Comparison of ENCODE assay signal across 24 cellular contexts in genomic region chr22:49473286-49473685, GRCh38.
"Had no signal": no experiment of that assay in that cellular context is flagged by ENCODE, and none has a peak within 500 bp of the region (broad histone marks: within the 10 kb centered on the region; RNA-seq: fewer than 3 reads in every experiment).

No MANE protein-coding gene starts in this region.

- H3K36me3 Mint-ChIP-seq: type B pancreatic cell had no signal

- H3K4me1 Mint-ChIP-seq: naive thymus-derived CD4-positive, alpha-beta T cell; stimulated activated naive B cell treated with anti-CD40 and anti-IgM and Interleukin-4, amounts not matched to agents 10 μg/mL and 1 μg/mL and 100 μg/mL, for 72 hours had no signal

- H3K4me3 ChIP-seq: left ventricle myocardium inferior, lung, mucosa of descending colon, right atrium auricular region, right lobe of liver, smooth muscle cell, tibial nerve, uterus had no signal

- DNase-seq: hippocampal formation; left ventricle myocardium inferior; mesendoderm; midbrain; mucosa of descending colon; naive thymus-derived CD4-positive, alpha-beta T cell; nucleus accumbens; right lobe of liver; stimulated activated CD4-positive, alpha-beta T cell treated with anti-CD3 and anti-CD28 coated beads, Interleukin-1b, Interleukin-23, amount 100 ng/mL, for 48 hours; stimulated activated CD4-positive, alpha-beta T cell treated with anti-CD3 and anti-CD28 coated beads, Interleukin-2, amount 100 ng/mL, for 48 hours; stimulated activated CD4-positive, alpha-beta T cell treated with anti-CD3 and anti-CD28 coated beads, Interleukin-4, amount 100 ng/mL, for 4 hours; stimulated activated CD8-positive, alpha-beta memory T cell treated with anti-CD3 and anti-CD28 coated beads, Interleukin-4, amount 100 ng/mL, for 48 hours; stimulated activated naive B cell treated with anti-CD40 and anti-IgM and Interleukin-4, amounts not matched to agents 10 μg/mL and 1 μg/mL and 100 μg/mL, for 72 hours; stimulated activated naive CD8-positive, alpha-beta T cell treated with anti-CD3 and anti-CD28 coated beads, Interleukin-15, Interleukin-2, amounts not matched to agents 100 U/mL and 50 U/mL, for 24 hours; substantia nigra; uterus had no signal

- H3K4me1 ChIP-seq: left ventricle myocardium inferior, parathyroid adenoma, right atrium auricular region, right lobe of liver, tibial nerve, uterus had no signal

- H2AFZ ChIP-seq: parathyroid adenoma had no signal

- H3K9ac ChIP-seq: parathyroid adenoma had no signal

- H3K27ac Mint-ChIP-seq: natural killer cell treated with Interleukin-12 subunit alpha and Interleukin-12 subunit beta and Interleukin-15 and Interleukin-18, amount 100 ng/mL, for 72 hours; progenitor cell of endocrine pancreas; stimulated activated naive B cell treated with anti-CD40 and anti-IgM and Interleukin-4, amounts not matched to agents 10 μg/mL and 1 μg/mL and 100 μg/mL, for 72 hours; type B pancreatic cell had no signal

- H3K4me3 Mint-ChIP-seq: naive thymus-derived CD4-positive, alpha-beta T cell; natural killer cell treated with Interleukin-12 subunit alpha and Interleukin-12 subunit beta and Interleukin-15 and Interleukin-18, amount 100 ng/mL, for 72 hours; stimulated activated naive B cell treated with anti-CD40 and anti-IgM and Interleukin-4, amounts not matched to agents 10 μg/mL and 1 μg/mL and 100 μg/mL, for 72 hours; type B pancreatic cell had no signal

- H3K27me3 ChIP-seq: right atrium auricular region, right lobe of liver, tibial nerve, uterus had no signal

- H3K9me3 ChIP-seq: left ventricle myocardium inferior, mucosa of descending colon, right atrium auricular region, right lobe of liver, tibial nerve, uterus had no signal

- H3K36me3 ChIP-seq: left ventricle myocardium inferior, right atrium auricular region, right lobe of liver, tibial nerve, uterus had no signal

- H3K4me2 ChIP-seq: smooth muscle cell had no signal

- H3K27me3 Mint-ChIP-seq: natural killer cell treated with Interleukin-12 subunit alpha and Interleukin-12 subunit beta and Interleukin-15 and Interleukin-18, amount 100 ng/mL, for 72 hours had no signal

- H3K27ac ChIP-seq: left ventricle myocardium inferior, parathyroid adenoma, right atrium auricular region, right lobe of liver, tibial nerve, uterus had no signal

- H3K79me2 ChIP-seq: parathyroid adenoma had no signal
